14 cellular contexts compared by ENCODE assay signal in the genomic region with DNA sequence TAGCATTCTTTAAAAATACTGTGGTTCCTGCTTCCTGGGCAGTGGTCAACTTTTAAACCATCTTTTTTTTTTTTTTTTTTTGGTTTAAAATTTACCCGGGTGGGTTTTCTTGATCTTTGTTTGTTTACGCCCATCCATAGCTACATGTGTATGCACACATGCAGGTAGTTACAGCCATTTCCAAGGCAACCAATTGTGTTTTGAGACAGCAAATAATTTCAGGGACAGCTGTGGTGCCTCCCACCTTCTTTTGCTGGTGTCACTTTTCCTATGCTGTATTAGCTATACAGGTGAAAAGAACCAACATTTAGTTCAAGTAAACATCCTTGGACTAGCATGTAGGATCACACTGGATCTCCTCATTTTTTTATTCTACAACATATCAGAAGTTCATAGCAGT.
"Had no signal": no experiment of that assay in that cellular context is flagged by ENCODE, and none has a peak within 500 bp of the region (broad histone marks: within the 10 kb centered on the region; RNA-seq: fewer than 3 reads in every experiment).

No MANE protein-coding gene starts in this region.

- H3K9me3 Mint-ChIP-seq: activated naive CD4-positive, alpha-beta T cell treated with anti-CD3 and anti-CD28 coated beads for 36 hours; endodermal cell; nephron progenitor cell; stimulated activated effector memory CD8-positive, alpha-beta T cell treated with anti-CD3 and anti-CD28 coated beads, Interleukin-12 subunit alpha, Interleukin-12 subunit beta, amount 100 ng/mL, for 72 hours had no signal

- H3K4me3 Mint-ChIP-seq: activated naive CD4-positive, alpha-beta T cell treated with anti-CD3 and anti-CD28 coated beads for 36 hours; endodermal cell; nephron progenitor cell; stimulated activated effector memory CD8-positive, alpha-beta T cell treated with anti-CD3 and anti-CD28 coated beads, Interleukin-12 subunit alpha, Interleukin-12 subunit beta, amount 100 ng/mL, for 72 hours had no signal

- DNase-seq: activated CD4-positive, alpha-beta T cell treated with anti-CD3 and anti-CD28 coated beads, Interleukin-2, amount 50 U/mL, for 4 hours; activated naive CD4-positive, alpha-beta T cell treated with anti-CD3 and anti-CD28 coated beads for 36 hours; activated T-cell treated with anti-CD3 and anti-CD28 coated beads, Interleukin-2, amount 50 U/mL, for 1 hour; body of pancreas; dermis blood vessel endothelial cell; endodermal cell; foreskin fibroblast; hippocampal formation; nephron progenitor cell; nucleus accumbens; sigmoid colon; stimulated activated CD4-positive, alpha-beta T cell treated with anti-CD3 and anti-CD28 coated beads, Interleukin-4, amount 100 ng/mL, for 24 hours; WERI-Rb-1 had no signal

- H3K27ac Mint-ChIP-seq: activated naive CD4-positive, alpha-beta T cell treated with anti-CD3 and anti-CD28 coated beads for 36 hours; endodermal cell; nephron progenitor cell; stimulated activated effector memory CD8-positive, alpha-beta T cell treated with anti-CD3 and anti-CD28 coated beads, Interleukin-12 subunit alpha, Interleukin-12 subunit beta, amount 100 ng/mL, for 72 hours had no signal
